16 cellular contexts compared by ENCODE assay signal in the genomic region with DNA sequence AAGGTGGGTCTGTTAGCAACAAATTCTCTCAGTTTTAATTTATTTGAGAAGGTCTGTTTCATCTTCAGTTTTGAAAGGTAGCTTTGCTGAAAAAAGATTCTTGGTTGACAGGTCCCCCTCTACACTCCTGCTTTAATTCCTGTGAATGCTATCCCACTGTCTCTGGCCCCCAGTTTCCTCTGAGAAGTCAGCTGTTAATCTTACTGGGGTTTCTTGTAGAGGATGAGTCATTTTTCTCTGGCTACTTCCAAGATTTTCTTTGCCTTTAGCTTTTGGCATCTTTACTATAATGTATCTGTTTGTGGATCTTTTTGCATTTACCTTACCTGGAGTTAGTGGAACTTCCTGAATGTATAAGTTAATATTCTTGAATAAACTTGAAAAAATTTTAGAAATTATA.
"Had no signal": no experiment of that assay in that cellular context is flagged by ENCODE, and none has a peak within 500 bp of the region (broad histone marks: within the 10 kb centered on the region; RNA-seq: fewer than 3 reads in every experiment).

No MANE protein-coding gene starts in this region.

- DNase-seq: activated CD4-positive, alpha-beta memory T cell treated with anti-CD3 and anti-CD28 coated beads, Interleukin-2, amount 10 ng/mL, durations not matched to agents 7 days and 5 days; activated CD4-positive, alpha-beta T cell treated with anti-CD3 and anti-CD28 coated beads for 36 hours; activated CD8-positive, alpha-beta memory T cell treated with anti-CD3 and anti-CD28 coated beads, Interleukin-2, amount 50 U/mL, for 4 hours; colonic mucosa; effector CD8-positive, alpha-beta T cell; hippocampal formation; kidney glomerular epithelial cell; lower lobe of right lung; mucosa of descending colon; naive thymus-derived CD8-positive, alpha-beta T cell; small intestine had no signal

- H3K36me3 ChIP-seq: colonic mucosa, neutrophil had no signal

- H3K27me3 ChIP-seq: colonic mucosa, neutrophil, right atrium auricular region, tibial nerve, vagina had no signal

- H3K4me1 ChIP-seq: colonic mucosa, lower lobe of right lung, right atrium auricular region, tibial nerve, vagina had no signal

- H3K27ac ChIP-seq: colonic mucosa, lower lobe of right lung, neutrophil, right atrium auricular region, tibial nerve, vagina, VCaP had no signal

- H3K4me3 ChIP-seq: colonic mucosa, lower lobe of right lung, mucosa of descending colon, right atrium auricular region, tibial nerve, vagina had no signal

- H3K9me3 ChIP-seq: colonic mucosa, lower lobe of right lung, neutrophil, right atrium auricular region, vagina had no signal

- ATAC-seq: activated CD4-positive, alpha-beta T cell treated with anti-CD3 and anti-CD28 coated beads for 36 hours; lower lobe of right lung; mucosa of descending colon; naive thymus-derived CD8-positive, alpha-beta T cell had no signal
